18 cellular contexts compared by ENCODE assay signal in the genomic region with DNA sequence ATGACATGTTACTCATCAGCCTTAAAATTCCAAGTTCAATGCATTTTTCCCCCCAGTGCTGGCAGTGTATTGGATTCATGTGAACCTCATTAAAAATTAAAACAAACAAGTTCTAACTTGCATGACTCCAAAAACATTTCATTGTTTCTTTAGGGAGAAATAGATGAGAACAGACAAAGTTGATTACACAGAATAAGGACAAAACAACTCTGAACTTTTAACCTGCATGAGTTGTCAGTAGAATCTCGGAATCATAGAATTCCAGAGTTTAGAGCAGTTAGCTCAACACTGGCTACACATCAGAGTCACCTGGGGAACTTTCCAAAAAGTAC.
DNase-seq lines count a peak whose midpoint lies in the region; ATAC-seq and TF ChIP-seq lines count a peak whose summit lies in the region.
"Had no signal": no experiment of that assay in that cellular context is flagged by ENCODE, and none has a peak within 500 bp of the region (broad histone marks: within the 10 kb centered on the region; RNA-seq: fewer than 3 reads in every experiment).

No MANE protein-coding gene starts in this region.

- no peak overlapping the region for H3K4me2 ChIP-seq in H9 (ENCODE audit: insufficient read depth, insufficient read length, low read length)
- H3K4me2 ChIP-seq: PC-9 had no signal

- H4K8ac ChIP-seq in H9 (replicated peaks; ENCODE audit: insufficient read length, low read depth, low read length) = no peak overlapping the region

- H3K14ac ChIP-seq in H9 (ENCODE audit: insufficient read depth, low read length) = no peak overlapping the region

- no peaks in the 10 kb centered on the region for H3K9me3 Mint-ChIP-seq in H9
- H3K9me3 Mint-ChIP-seq: activated naive CD8-positive, alpha-beta T cell treated with anti-CD3 and anti-CD28 coated beads, Interleukin-2, amount 10 ng/mL, durations not matched to agents 7 days and 5 days; natural killer cell; stimulated activated naive CD8-positive, alpha-beta T cell treated with anti-CD3 and anti-CD28 coated beads, Interleukin-15, Interleukin-2, amounts not matched to agents 100 ng/mL and 50 ng/mL, for 24 hours; T-cell had no signal

- H3K4me1 ChIP-seq in skeletal muscle tissue (ENCODE audit: control insufficient read depth in 3 of 3, insufficient read depth in 3 of 3, low read length in 3 of 3) (peaks cover 0 to 2% (median 0%) of the 10 kb centered on the region in 3 donors), H9 (ENCODE audit: insufficient read depth, low read length) (peaks cover 4% of the 10 kb centered on the region; the same call in 1 of the 2 replicates)

- H3K4me1 Mint-ChIP-seq in H9 = peaks cover 13 to 16% of the 10 kb centered on the region in 2 experiments
- H3K4me1 Mint-ChIP-seq: activated naive CD8-positive, alpha-beta T cell treated with anti-CD3 and anti-CD28 coated beads, Interleukin-2, amount 10 ng/mL, durations not matched to agents 7 days and 5 days; natural killer cell; T-cell had no signal

- H3K56ac ChIP-seq in H9 (ENCODE audit: insufficient read length, low read depth, low read length) = no peak overlapping the region

- no peak overlapping the region for H3K23ac ChIP-seq in H9 (ENCODE audit: insufficient read length, low read depth, low read length)

- no peak overlapping the region for H2BK5ac ChIP-seq in H9 (ENCODE audit: insufficient read length, low read length)

- no peak overlapping the region for H4K5ac ChIP-seq in H9 (ENCODE audit: insufficient read length, low read depth, low read length)

- H3K18ac ChIP-seq in H9 (ENCODE audit: insufficient read length, low read depth, low read length) = no peak overlapping the region

- H3K9me3 ChIP-seq in skeletal muscle tissue (ENCODE audit: control insufficient read depth in 3 of 3, low read length in 3 of 3) = no peaks in the 10 kb centered on the region
- H3K9me3 ChIP-seq in H9 (ENCODE audit: control insufficient read depth, low read depth, low read length) = no peaks in the 10 kb centered on the region

- intact Hi-C loops in head of caudate nucleus (cut with DNase I) = no loop called here

- no peak overlapping the region for H2AK5ac ChIP-seq in H9 (ENCODE audit: insufficient read length, low read length)

- no peak overlapping the region for H3K4me3 Mint-ChIP-seq in H9
- H3K4me3 Mint-ChIP-seq: activated naive CD8-positive, alpha-beta T cell treated with anti-CD3 and anti-CD28 coated beads, Interleukin-2, amount 10 ng/mL, durations not matched to agents 7 days and 5 days; natural killer cell; stimulated activated naive CD8-positive, alpha-beta T cell treated with anti-CD3 and anti-CD28 coated beads, Interleukin-15, Interleukin-2, amounts not matched to agents 100 ng/mL and 50 ng/mL, for 24 hours; T-cell had no signal

- no peak overlapping the region for H3T11ph ChIP-seq in H9 (ENCODE audit: low read length)

- no peak overlapping the region for H2BK12ac ChIP-seq in H9 (ENCODE audit: insufficient read length, low read depth, low read length)

- DNase-seq in ELR (ENCODE audit: low read depth) (peak; percentile 43), amniotic epithelial cell (ENCODE audit: low read depth) (peak; percentile 72), fibroblast of mammary gland (ENCODE audit: low read depth) (peak; percentile 91), head of caudate nucleus (no peak), NCI-H69 (lab: John Stamatoyannopoulos, UW) (no peak), H9 (no peak)
- DNase-seq: activated naive CD8-positive, alpha-beta T cell treated with anti-CD3 and anti-CD28 coated beads, Interleukin-2, amount 10 ng/mL, durations not matched to agents 7 days and 5 days; hippocampal formation; natural killer cell; NCI-H524 treated with DMSO at 0.1 percent for 48 hours; PC-9; retina; T-cell had no signal

- no peak overlapping the region for H2BK120ac ChIP-seq in H9 (ENCODE audit: low read depth, low read length, poor library complexity, severe bottlenecking)

- H4K20me1 ChIP-seq in H9 (ENCODE audit: control insufficient read depth, insufficient read depth, insufficient read length) = no peaks in the 10 kb centered on the region

- no peaks in the 10 kb centered on the region for H3K79me1 ChIP-seq in H9 (ENCODE audit: insufficient read depth, low read depth, low read length, poor library complexity, severe bottlenecking)

- no peaks in the 10 kb centered on the region for H3K27me3 ChIP-seq in skeletal muscle tissue (ENCODE audit: control insufficient read depth in 3 of 3, insufficient read depth in 3 of 3, low read length in 3 of 3)
- H3K27me3 ChIP-seq in H9 (ENCODE audit: insufficient read depth, low read length) = peaks cover 2% of the 10 kb centered on the region

- H3K36me3 Mint-ChIP-seq in H9 (ENCODE audit: insufficient read depth in 1 of 3, low read depth in 3 of 3) = no peaks in the 10 kb centered on the region; a peak in 1 of 7 replicates
- H3K36me3 Mint-ChIP-seq: activated naive CD8-positive, alpha-beta T cell treated with anti-CD3 and anti-CD28 coated beads, Interleukin-2, amount 10 ng/mL, durations not matched to agents 7 days and 5 days; natural killer cell; T-cell had no signal

- H3K4ac ChIP-seq in H9 (ENCODE audit: low read depth, low read length) = no peak overlapping the region

- H3K27me3 Mint-ChIP-seq in H9 (ENCODE audit: low read depth) = no peaks in the 10 kb centered on the region

- ATAC-seq in GM18517 (IDR thresholded peaks at IDR 0.05; ENCODE audit: unreplicated experiment) = no peak
- ATAC-seq: activated CD4-positive, CD25-positive, alpha-beta regulatory T cell treated with anti-CD3 and anti-CD28 coated beads, Interleukin-2, amount 50 U/mL, for 24 hours; left lobe of liver; natural killer cell; T-cell had no signal

- no peak overlapping the region; a peak in 1 of 7 replicates for H3K27ac Mint-ChIP-seq in H9
- H3K27ac Mint-ChIP-seq: activated naive CD8-positive, alpha-beta T cell treated with anti-CD3 and anti-CD28 coated beads, Interleukin-2, amount 10 ng/mL, durations not matched to agents 7 days and 5 days; natural killer cell; stimulated activated naive CD8-positive, alpha-beta T cell treated with anti-CD3 and anti-CD28 coated beads, Interleukin-15, Interleukin-2, amounts not matched to agents 100 ng/mL and 50 ng/mL, for 24 hours; T-cell had no signal

- H3K23me2 ChIP-seq in H9 (ENCODE audit: insufficient read length, low read depth, low read length, poor library complexity, severe bottlenecking) = no peaks in the 10 kb centered on the region

- H2BK20ac ChIP-seq in H9 (ENCODE audit: low read depth, low read length, poor library complexity, severe bottlenecking) = no peak overlapping the region

- no peak overlapping the region for H2BK15ac ChIP-seq in H9 (ENCODE audit: low read depth, low read length)

- no peaks in the 10 kb centered on the region for H3K36me3 ChIP-seq in skeletal muscle tissue (ENCODE audit: control insufficient read depth in 3 of 3, insufficient read depth in 3 of 3, low read length in 3 of 3)

- H2AFZ ChIP-seq in H9 (ENCODE audit: low read length) = no peak overlapping the region
- H2AFZ ChIP-seq: PC-9 had no signal

- H3K4me3 ChIP-seq in fibroblast of mammary gland (ENCODE audit: control insufficient read depth, low read depth, low read length) (no peak overlapping the region), skeletal muscle tissue (ENCODE audit: low read length in 3 of 3) (no peak overlapping the region)
- H3K4me3 ChIP-seq: PC-9 had no signal

- H3K79me2 ChIP-seq in H9 (ENCODE audit: insufficient read depth, low read length) = no peaks in the 10 kb centered on the region

- H3K9ac ChIP-seq in skeletal muscle tissue (ENCODE audit: low read depth in 1 of 3, low read length in 3 of 3) = no peak overlapping the region
- no peak overlapping the region for H3K9ac ChIP-seq in H9 (ENCODE audit: extremely low read depth, insufficient read length, low read length)

- H3K27ac ChIP-seq in skeletal muscle tissue (ENCODE audit: low read depth, low read length) (peak overlapping the region; percentile 44), H9 (ENCODE audit: insufficient read length, low read depth, low read length) (no peak overlapping the region)
- H3K27ac ChIP-seq: PC-9 had no signal

- WGBS in H9 (ENCODE audit: extremely low coverage, insufficient read length, low lambda C conversion rate) = no CpG with 5 or more reads among the region's 1 CpG

- TF ChIP-seq CTCF in fibroblast of mammary gland (conservative IDR thresholded peaks at IDR 0.05; ENCODE audit: control insufficient read depth, insufficient read depth, low read depth, low read length) = no peak
- TF ChIP-seq CTCF in H9 (conservative IDR thresholded peaks at IDR 0.05) = no peak

- H4K91ac ChIP-seq in H9 (ENCODE audit: insufficient read length, low read depth, low read length) = no peak overlapping the region

Comparison
In these comparisons a context has a peak if more than half of its experiments do, and no peak if none do; other contexts are left out.
1. DNase-seq: peak in ELR (single experiment), amniotic epithelial cell (single experiment) and fibroblast of mammary gland (single experiment); none in head of caudate nucleus (0 of 42), NCI-H69 (single experiment) and H9 (single experiment).